Comparison of ENCODE assay signal across 32 cellular contexts in genomic region chr13:93397619-93398018, GRCh38.
"Had no signal": no experiment of that assay in that cellular context is flagged by ENCODE, and none has a peak within 500 bp of the region (broad histone marks: within the 10 kb centered on the region; RNA-seq: fewer than 3 reads in every experiment).

No MANE protein-coding gene starts in this region.

- H3K36me3 ChIP-seq: adrenal gland, breast epithelium, cardiac muscle cell had no signal

- H3K4me3 ChIP-seq: adrenal gland, breast epithelium, cardiac muscle cell, coronary artery, dorsolateral prefrontal cortex had no signal

- FAIRE-seq: frontal cortex had no signal

- H3K27me3 Mint-ChIP-seq: activated CD4-positive, alpha-beta memory T cell treated with anti-CD3 and anti-CD28 coated beads, Interleukin-2, amount 10 ng/mL, durations not matched to agents 7 days and 5 days; activated CD4-positive, alpha-beta T cell treated with anti-CD3 and anti-CD28 coated beads, Interleukin-2, amount 10 ng/mL, durations not matched to agents 7 days and 5 days; activated T-helper 17 cell treated with anti-CD3 and anti-CD28 coated beads, Interleukin-2, amount 50 U/mL, for 72 hours; dendritic cell treated with granulocyte-macrophage colony-stimulating factor and Interleukin-4, amounts not matched to agents 40 ng/mL and 50 ng/mL, for 4 days had no signal

- H3K36me3 Mint-ChIP-seq: activated naive CD4-positive, alpha-beta T cell treated with anti-CD3 and anti-CD28 coated beads, Interleukin-2, amount 50 U/mL, for 24 hours; activated naive CD8-positive, alpha-beta T cell treated with anti-CD3 and anti-CD28 coated beads for 36 hours; brain had no signal

- DNase-seq: activated CD4-positive, alpha-beta memory T cell treated with anti-CD3 and anti-CD28 coated beads, Interleukin-2, amount 10 ng/mL, durations not matched to agents 7 days and 5 days; activated CD4-positive, alpha-beta T cell treated with anti-CD3 and anti-CD28 coated beads for 1 hour; activated CD4-positive, alpha-beta T cell treated with anti-CD3 and anti-CD28 coated beads for 4 hours; activated CD4-positive, alpha-beta T cell treated with anti-CD3 and anti-CD28 coated beads, Interleukin-2, amount 10 ng/mL, durations not matched to agents 7 days and 5 days; activated CD4-positive, alpha-beta T cell treated with anti-CD3 and anti-CD28 coated beads, Interleukin-2, amount 50 U/mL, for 4 hours; activated CD4-positive, CD25-positive, alpha-beta regulatory T cell; activated CD8-positive, alpha-beta memory T cell treated with anti-CD3 and anti-CD28 coated beads, Interleukin-2, amount 50 U/mL, for 48 hours; activated effector memory CD4-positive, alpha-beta T cell treated with Interleukin-2 at 50 U/mL for 16 hours; activated gamma-delta T cell treated with Interleukin-2 at 50 U/mL for 16 hours; activated naive CD4-positive, alpha-beta T cell treated with Interleukin-2 at 50 U/mL for 16 hours; activated naive CD8-positive, alpha-beta T cell treated with anti-CD3 and anti-CD28 coated beads for 36 hours; activated naive CD8-positive, alpha-beta T cell treated with anti-CD3 and anti-CD28 coated beads, Interleukin-2, amount 50 U/mL, for 24 hours; activated T-cell treated with anti-CD3 and anti-CD28 coated beads for 4 hours; activated T-cell treated with anti-CD3 and anti-CD28 coated beads, Interleukin-2, amount 50 U/mL, for 4 hours; adrenal gland; amygdala; aorta; central memory CD4-positive, alpha-beta T cell; dorsolateral prefrontal cortex; effector memory CD4-positive, alpha-beta T cell; endodermal cell; head of caudate nucleus; T-helper 2 cell had no signal

- H3K4me1 Mint-ChIP-seq: activated CD4-positive, alpha-beta memory T cell treated with anti-CD3 and anti-CD28 coated beads, Interleukin-2, amount 10 ng/mL, durations not matched to agents 7 days and 5 days; activated CD4-positive, alpha-beta T cell treated with anti-CD3 and anti-CD28 coated beads, Interleukin-2, amount 10 ng/mL, durations not matched to agents 7 days and 5 days; activated naive CD4-positive, alpha-beta T cell treated with anti-CD3 and anti-CD28 coated beads, Interleukin-2, amount 50 U/mL, for 24 hours; activated naive CD8-positive, alpha-beta T cell treated with anti-CD3 and anti-CD28 coated beads for 36 hours; activated naive CD8-positive, alpha-beta T cell treated with anti-CD3 and anti-CD28 coated beads, Interleukin-2, amount 50 U/mL, for 24 hours; activated T-helper 17 cell treated with anti-CD3 and anti-CD28 coated beads, Interleukin-2, amount 50 U/mL, for 72 hours had no signal

- H3K9me3 ChIP-seq: adrenal gland, breast epithelium had no signal

- ATAC-seq: activated naive CD8-positive, alpha-beta T cell treated with anti-CD3 and anti-CD28 coated beads, Interleukin-2, amount 50 U/mL, for 24 hours; activated T-cell treated with anti-CD3 and anti-CD28 coated beads, Interleukin-2, amount 50 U/mL, for 4 hours; activated T-helper 17 cell treated with anti-CD3 and anti-CD28 coated beads, Interleukin-2, amount 50 U/mL, for 72 hours; esophagus mucosa had no signal

- H3K4me3 Mint-ChIP-seq: activated CD4-positive, alpha-beta memory T cell treated with anti-CD3 and anti-CD28 coated beads, Interleukin-2, amount 10 ng/mL, durations not matched to agents 7 days and 5 days; activated CD4-positive, alpha-beta T cell treated with anti-CD3 and anti-CD28 coated beads, Interleukin-2, amount 10 ng/mL, durations not matched to agents 7 days and 5 days; activated naive CD4-positive, alpha-beta T cell treated with anti-CD3 and anti-CD28 coated beads, Interleukin-2, amount 50 U/mL, for 24 hours; activated naive CD8-positive, alpha-beta T cell treated with anti-CD3 and anti-CD28 coated beads for 36 hours; activated naive CD8-positive, alpha-beta T cell treated with anti-CD3 and anti-CD28 coated beads, Interleukin-2, amount 50 U/mL, for 24 hours; activated T-cell treated with anti-CD3 and anti-CD28 coated beads, Interleukin-2, amount 50 U/mL, for 4 hours; activated T-helper 17 cell treated with anti-CD3 and anti-CD28 coated beads, Interleukin-2, amount 50 U/mL, for 72 hours; brain; dendritic cell treated with granulocyte-macrophage colony-stimulating factor and Interleukin-4, amounts not matched to agents 40 ng/mL and 50 ng/mL, for 4 days; endodermal cell had no signal

- H3K27ac Mint-ChIP-seq: activated CD4-positive, alpha-beta memory T cell treated with anti-CD3 and anti-CD28 coated beads, Interleukin-2, amount 10 ng/mL, durations not matched to agents 7 days and 5 days; activated CD4-positive, alpha-beta T cell treated with anti-CD3 and anti-CD28 coated beads, Interleukin-2, amount 10 ng/mL, durations not matched to agents 7 days and 5 days; activated naive CD4-positive, alpha-beta T cell treated with anti-CD3 and anti-CD28 coated beads, Interleukin-2, amount 50 U/mL, for 24 hours; activated naive CD8-positive, alpha-beta T cell treated with anti-CD3 and anti-CD28 coated beads for 36 hours; activated naive CD8-positive, alpha-beta T cell treated with anti-CD3 and anti-CD28 coated beads, Interleukin-2, amount 50 U/mL, for 24 hours; activated T-helper 17 cell treated with anti-CD3 and anti-CD28 coated beads, Interleukin-2, amount 50 U/mL, for 72 hours; brain; dendritic cell treated with granulocyte-macrophage colony-stimulating factor and Interleukin-4, amounts not matched to agents 40 ng/mL and 50 ng/mL, for 4 days; endodermal cell had no signal

- H3K27me3 ChIP-seq: adrenal gland, breast epithelium, cardiac muscle cell, dorsolateral prefrontal cortex had no signal

- H3K9me3 Mint-ChIP-seq: activated CD4-positive, alpha-beta memory T cell treated with anti-CD3 and anti-CD28 coated beads, Interleukin-2, amount 10 ng/mL, durations not matched to agents 7 days and 5 days; activated CD4-positive, alpha-beta T cell treated with anti-CD3 and anti-CD28 coated beads, Interleukin-2, amount 10 ng/mL, durations not matched to agents 7 days and 5 days; activated naive CD8-positive, alpha-beta T cell treated with anti-CD3 and anti-CD28 coated beads for 36 hours; activated naive CD8-positive, alpha-beta T cell treated with anti-CD3 and anti-CD28 coated beads, Interleukin-2, amount 50 U/mL, for 24 hours; activated T-cell treated with anti-CD3 and anti-CD28 coated beads, Interleukin-2, amount 50 U/mL, for 4 hours; endodermal cell had no signal

- H3K4me1 ChIP-seq: adrenal gland, breast epithelium had no signal

- H3K27ac ChIP-seq: adrenal gland, breast epithelium, cardiac muscle cell, coronary artery, dorsolateral prefrontal cortex had no signal
